ENCODE assay signal across 18 cellular contexts in the genomic region with DNA sequence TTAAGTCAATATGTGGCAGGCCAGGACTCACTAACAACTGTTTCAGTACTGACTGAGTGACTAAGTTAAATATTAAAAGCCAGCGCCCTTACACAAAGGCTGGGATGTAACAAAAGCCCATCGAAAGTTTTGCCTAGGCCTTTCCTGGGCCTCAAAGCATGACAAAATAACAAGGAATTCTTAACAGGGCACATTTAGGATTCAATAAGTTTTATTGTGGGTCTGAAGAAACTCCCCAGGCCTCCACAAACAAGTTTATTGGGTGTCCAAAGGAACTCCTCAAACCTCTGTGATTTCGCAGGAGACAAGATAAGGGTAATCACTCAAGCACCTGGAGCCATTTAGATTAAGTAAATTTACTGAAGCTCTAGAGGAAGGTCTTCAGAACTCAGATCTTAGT.
A peak's percentile ranks its signal among the peaks of the same experiment; 100 is the strongest.
DNase-seq lines count a peak whose midpoint lies in the region; ATAC-seq and TF ChIP-seq lines count a peak whose summit lies in the region.
"Had no signal": no experiment of that assay in that cellular context is flagged by ENCODE, and none has a peak within 500 bp of the region (broad histone marks: within the 10 kb centered on the region; RNA-seq: fewer than 3 reads in every experiment).

No MANE protein-coding gene starts in this region.

- peaks cover 3% of the 10 kb centered on the region for H3K27me3 Mint-ChIP-seq in GM23338 (ENCODE audit: insufficient read depth, low read depth, poor library complexity)
- no peaks in the 10 kb centered on the region for H3K27me3 Mint-ChIP-seq in endodermal cell (ENCODE audit: insufficient read depth)

- H2BK120ac ChIP-seq in mesendoderm (ENCODE audit: low read depth, low read length) = no peak overlapping the region

- H3K9me3 Mint-ChIP-seq in GM23338 = no peaks in the 10 kb centered on the region
- peaks cover 11% of the 10 kb centered on the region for H3K9me3 Mint-ChIP-seq in endodermal cell

- peak overlapping the region; percentile 36 for H2BK15ac ChIP-seq in mesendoderm (replicated peaks; ENCODE audit: low read depth)

- no peaks in the 10 kb centered on the region for H4K20me1 ChIP-seq in GM23338 (replicated peaks; ENCODE audit: insufficient read depth)
- H4K20me1 ChIP-seq: BLaER1 had no signal

- no peaks in the 10 kb centered on the region for H3K36me3 ChIP-seq in GM23338 (ENCODE audit: insufficient read depth)
- no peaks in the 10 kb centered on the region for H3K36me3 ChIP-seq in endodermal cell (ENCODE audit: control insufficient read depth, insufficient read depth, low read length)
- no peaks in the 10 kb centered on the region for H3K36me3 ChIP-seq in mesendoderm (ENCODE audit: control insufficient read depth, insufficient read depth, low read length)
- H3K36me3 ChIP-seq: BLaER1 had no signal

- no peak overlapping the region for H3K27ac ChIP-seq in GM23338 (ENCODE audit: low read depth)
- no peak overlapping the region for H3K27ac ChIP-seq in endodermal cell (ENCODE audit: low read depth, low read length)
- H3K27ac ChIP-seq in mesendoderm (ENCODE audit: low read depth, low read length) = no peak overlapping the region
- H3K27ac ChIP-seq: A549, BLaER1 had no signal

- H3K9ac ChIP-seq in endodermal cell (ENCODE audit: extremely low read depth, low read length, poor library complexity, severe bottlenecking) (no peak overlapping the region), mesendoderm (ENCODE audit: low read length) (no peak overlapping the region)
- H3K9ac ChIP-seq: BLaER1 had no signal

- no peaks in the 10 kb centered on the region for H3F3A ChIP-seq in GM23338 (replicated peaks; ENCODE audit: low read depth)

- no peak overlapping the region for H3K23ac ChIP-seq in mesendoderm (ENCODE audit: low read length)

- TF ChIP-seq CTCF in GM23338 (conservative IDR thresholded peaks at IDR 0.05; ENCODE audit: low read depth in 2 of 2) (no peak), endodermal cell (conservative IDR thresholded peaks at IDR 0.05) (no peak)

- H3K4me1 ChIP-seq in GM23338 (ENCODE audit: insufficient read depth) (peaks cover 8% of the 10 kb centered on the region; the same call in 1 of the 2 replicates), endodermal cell (ENCODE audit: control insufficient read depth, insufficient read depth, low read length) (no peaks in the 10 kb centered on the region), mesendoderm (ENCODE audit: control insufficient read depth, low read depth, low read length) (no peaks in the 10 kb centered on the region)
- H3K4me1 ChIP-seq: A549, BLaER1 had no signal

- peak overlapping the region; percentile 55 for H3K4ac ChIP-seq in mesendoderm (ENCODE audit: low read depth, low read length)

- H3K9me3 ChIP-seq in endodermal cell (ENCODE audit: control insufficient read depth, low read length) = peaks cover 5% of the 10 kb centered on the region
- H3K9me3 ChIP-seq: A549 had no signal

- H3K36me3 Mint-ChIP-seq in GM23338 (ENCODE audit: low read depth) (no peaks in the 10 kb centered on the region), endodermal cell (ENCODE audit: low read depth) (peaks cover 8% of the 10 kb centered on the region)

- peak overlapping the region; percentile 75 for H3K18ac ChIP-seq in mesendoderm (ENCODE audit: low read length)

- H3K27me3 ChIP-seq in GM23338 (ENCODE audit: insufficient read depth) = no peaks in the 10 kb centered on the region
- H3K27me3 ChIP-seq in endodermal cell (ENCODE audit: control insufficient read depth, insufficient read depth, low read length, poor library complexity, severe bottlenecking) = no peaks in the 10 kb centered on the region
- no peaks in the 10 kb centered on the region for H3K27me3 ChIP-seq in mesendoderm (ENCODE audit: insufficient read depth, low read length, poor library complexity)
- H3K27me3 ChIP-seq: BLaER1 had no signal

- no peak overlapping the region for H2BK5ac ChIP-seq in mesendoderm (ENCODE audit: low read length)

- 78 to 100% methylated on average over 2 to 3 of the region's 3 CpGs for WGBS in endodermal cell (ENCODE audit: insufficient coverage in 1 of 2, insufficient read length in 1 of 2), 2 experiments
- no CpG with 5 or more reads among the region's 3 CpGs for WGBS in mesendoderm (ENCODE audit: extremely low coverage, insufficient coverage, low lambda C conversion rate)

- no peak for ATAC-seq in GM23338
- no peak for ATAC-seq in GM19467 (IDR thresholded peaks at IDR 0.05; ENCODE audit: unreplicated experiment)
- no peak for ATAC-seq in SK-N-SH treated with all-trans-retinoic acid at 6 μM for 48 hours
- ATAC-seq: A549, HCT116 had no signal

- H3K79me1 ChIP-seq in mesendoderm (ENCODE audit: low read length) = no peaks in the 10 kb centered on the region

- no peak overlapping the region for H3K4me3 ChIP-seq in GM23338
- peak overlapping the region; percentile 4 for H3K4me3 ChIP-seq in endodermal cell (ENCODE audit: low read length)
- no peak overlapping the region for H3K4me3 ChIP-seq in mesendoderm (ENCODE audit: low read length)
- H3K4me3 ChIP-seq: A549, BLaER1 had no signal

- no peak overlapping the region for H4K8ac ChIP-seq in mesendoderm (ENCODE audit: low read depth, low read length)

- 0 out of 2 replicates have a peak overlapping the region, but pooled peaks have one; percentile 11 for H3K27ac Mint-ChIP-seq in GM23338
- peak overlapping the region; percentile 89 for H3K27ac Mint-ChIP-seq in endodermal cell
- H3K27ac Mint-ChIP-seq: IgD-negative memory B cell had no signal

- H3K9me2 ChIP-seq in GM23338 (ENCODE audit: insufficient read depth) = no peaks in the 10 kb centered on the region

- H3K4me1 Mint-ChIP-seq in GM23338 (peaks cover 6% of the 10 kb centered on the region), endodermal cell (peaks cover 48% of the 10 kb centered on the region)
- H3K4me1 Mint-ChIP-seq: IgD-negative memory B cell had no signal

- H3K56ac ChIP-seq in mesendoderm (ENCODE audit: low read length) = no peak overlapping the region

- DNase-seq in GM23338 (ENCODE audit: low spot score) (no peak), endodermal cell (no peak), mesendoderm (peak; percentile 37), renal cortical epithelial cell (ENCODE audit: low read depth) (peak; percentile 22), islet precursor cell (no peak), T1000 (lab: John Stamatoyannopoulos, UW) (no peak)
- DNase-seq: AML-193, Calu3, DMS 273 treated with DMSO at 0.1 percent for 48 hours, DMS79 treated with DMSO at 0.1 percent for 48 hours, EL, KG1 had no signal

- H4K5ac ChIP-seq in mesendoderm (ENCODE audit: low read length) = no peak overlapping the region

- no peak overlapping the region for H3K4me2 ChIP-seq in GM23338
- H3K4me2 ChIP-seq in mesendoderm (ENCODE audit: low read length) = no peak overlapping the region
- H3K4me2 ChIP-seq: A549, BLaER1 had no signal

- H2AFZ ChIP-seq in GM23338 = peak overlapping the region; percentile 60

- H3K79me2 ChIP-seq in GM23338 (replicated peaks; ENCODE audit: insufficient read depth) (no peaks in the 10 kb centered on the region), mesendoderm (ENCODE audit: control insufficient read depth, insufficient read depth, low read length) (no peaks in the 10 kb centered on the region)

- no peak overlapping the region for H2AK5ac ChIP-seq in mesendoderm (ENCODE audit: low read length)

- H3K4me3 Mint-ChIP-seq in GM23338 (no peak overlapping the region), endodermal cell (no peak overlapping the region)
- H3K4me3 Mint-ChIP-seq: IgD-negative memory B cell had no signal

TF ChIP-seq in GM23338, 12 proteins besides CTCF, POLR2A, EP300 and RAD21 (continues in another document):
- no peak for TF ChIP-seq JUNB (IDR thresholded peaks at IDR 0.05; ENCODE audit: unreplicated experiment)

TF ChIP-seq in SK-N-SH treated with all-trans-retinoic acid at 6 μM for 48 hours, 23 proteins besides CTCF, POLR2A, EP300 and RAD21:
- TF ChIP-seq ZNF70 (CRISPR knock-in tag; IDR thresholded peaks at IDR 0.05) = no peak
- TF ChIP-seq, protein P1, sequence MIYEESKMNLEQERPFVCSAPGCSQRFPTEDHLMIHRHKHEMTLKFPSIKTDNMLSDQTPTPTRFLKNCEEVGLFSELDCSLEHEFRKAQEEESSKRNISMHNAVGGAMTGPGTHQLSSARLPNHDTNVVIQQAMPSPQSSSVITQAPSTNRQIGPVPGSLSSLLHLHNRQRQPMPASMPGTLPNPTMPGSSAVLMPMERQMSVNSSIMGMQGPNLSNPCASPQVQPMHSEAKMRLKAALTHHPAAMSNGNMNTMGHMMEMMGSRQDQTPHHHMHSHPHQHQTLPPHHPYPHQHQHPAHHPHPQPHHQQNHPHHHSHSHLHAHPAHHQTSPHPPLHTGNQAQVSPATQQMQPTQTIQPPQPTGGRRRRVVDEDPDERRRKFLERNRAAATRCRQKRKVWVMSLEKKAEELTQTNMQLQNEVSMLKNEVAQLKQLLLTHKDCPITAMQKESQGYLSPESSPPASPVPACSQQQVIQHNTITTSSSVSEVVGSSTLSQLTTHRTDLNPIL (CRISPR knock-in tag; IDR thresholded peaks at IDR 0.05; ENCODE audit: low read depth) = no peak
- TF ChIP-seq TOX (CRISPR knock-in tag; IDR thresholded peaks at IDR 0.05; ENCODE audit: borderline replicate concordance) = no peak
- no peak for TF ChIP-seq ARNTL (CRISPR knock-in tag; IDR thresholded peaks at IDR 0.05; ENCODE audit: borderline replicate concordance, low read depth)
- TF ChIP-seq, protein P2, sequence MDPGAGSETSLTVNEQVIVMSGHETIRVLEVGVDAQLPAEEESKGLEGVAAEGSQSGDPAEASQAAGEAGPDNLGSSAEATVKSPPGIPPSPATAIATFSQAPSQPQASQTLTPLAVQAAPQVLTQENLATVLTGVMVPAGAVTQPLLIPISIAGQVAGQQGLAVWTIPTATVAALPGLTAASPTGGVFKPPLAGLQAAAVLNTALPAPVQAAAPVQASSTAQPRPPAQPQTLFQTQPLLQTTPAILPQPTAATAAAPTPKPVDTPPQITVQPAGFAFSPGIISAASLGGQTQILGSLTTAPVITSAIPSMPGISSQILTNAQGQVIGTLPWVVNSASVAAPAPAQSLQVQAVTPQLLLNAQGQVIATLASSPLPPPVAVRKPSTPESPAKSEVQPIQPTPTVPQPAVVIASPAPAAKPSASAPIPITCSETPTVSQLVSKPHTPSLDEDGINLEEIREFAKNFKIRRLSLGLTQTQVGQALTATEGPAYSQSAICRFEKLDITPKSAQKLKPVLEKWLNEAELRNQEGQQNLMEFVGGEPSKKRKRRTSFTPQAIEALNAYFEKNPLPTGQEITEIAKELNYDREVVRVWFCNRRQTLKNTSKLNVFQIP (CRISPR knock-in tag; IDR thresholded peaks at IDR 0.05; ENCODE audit: borderline replicate concordance, low read depth) = no peak
- no peak for TF ChIP-seq OSR1 (CRISPR knock-in tag; IDR thresholded peaks at IDR 0.05)
- TF ChIP-seq ZFP30 (CRISPR knock-in tag; IDR thresholded peaks at IDR 0.05) = no peak
- no peak for TF ChIP-seq ZC3H10 (CRISPR knock-in tag; IDR thresholded peaks at IDR 0.05)

Comparison
In these comparisons a context has a peak if more than half of its experiments do, and no peak if none do; other contexts are left out.
1. DNase-seq: peak in mesendoderm (single experiment) and renal cortical epithelial cell (single experiment); none in GM23338 (single experiment), endodermal cell (single experiment), islet precursor cell (single experiment) and T1000 (single experiment).